Comparison of ENCODE assay signal across 7 cellular contexts in the genomic region with DNA sequence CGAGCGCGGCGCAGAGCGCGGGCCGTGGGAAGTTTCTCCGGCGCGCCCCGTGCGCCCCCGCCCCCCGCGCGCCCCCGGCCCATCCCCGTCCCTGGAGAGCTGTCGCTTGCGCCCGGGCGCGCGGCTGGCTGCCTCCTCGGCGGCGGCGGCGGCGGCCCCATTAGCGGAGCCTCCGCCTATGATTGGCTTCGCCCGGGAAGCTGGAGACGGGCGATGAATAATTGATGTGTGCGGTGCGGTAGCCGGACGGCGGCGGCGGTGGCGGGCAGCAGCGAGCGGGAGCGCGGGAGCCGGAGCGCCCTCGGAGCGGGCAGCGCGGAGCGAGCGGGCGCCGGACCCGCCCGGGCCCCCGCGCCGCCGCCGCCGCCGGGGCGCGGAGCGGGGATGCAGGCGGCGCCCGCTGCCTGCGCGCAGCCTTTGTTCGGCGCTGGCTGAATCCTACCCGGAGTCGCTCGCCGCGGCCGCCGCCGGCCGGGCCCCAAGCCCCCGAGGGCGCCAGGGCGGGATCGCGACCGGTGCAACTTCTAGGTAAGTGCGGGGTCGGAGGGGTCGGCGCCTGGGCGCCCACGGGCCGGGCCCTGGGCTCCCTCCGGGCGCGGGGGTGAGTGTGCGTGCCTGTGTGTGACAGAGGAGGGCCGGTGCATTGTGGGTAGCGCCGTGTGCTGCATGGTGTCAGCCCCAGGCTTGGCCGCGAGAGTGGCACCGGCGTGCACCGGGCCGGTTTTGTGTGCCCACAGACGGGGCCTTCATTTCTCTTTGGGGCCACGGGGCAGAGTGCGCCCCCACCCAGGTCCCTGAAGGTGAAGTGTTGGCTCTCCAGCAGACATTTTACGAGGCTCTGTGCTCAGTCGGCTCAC.
A peak's percentile ranks its signal among the peaks of the same experiment; 100 is the strongest.
DNase-seq lines count a peak whose midpoint lies in the region; ATAC-seq and TF ChIP-seq lines count a peak whose summit lies in the region.

No MANE protein-coding gene starts in this region.

- H3K36me3 ChIP-seq in cardiac muscle cell = no peaks in the 10 kb centered on the region
- no peaks in the 10 kb centered on the region for H3K36me3 ChIP-seq in prostate gland

- TF ChIP-seq CTCF in cardiac muscle cell (IDR thresholded peaks at IDR 0.05; ENCODE audit: low read depth, low read length) = no peak
- TF ChIP-seq CTCF in prostate gland (IDR thresholded peaks at IDR 0.05) = peak in 1 of 4 experiments; percentile 6

- DNase-seq in NCI-H69 (lab: John Stamatoyannopoulos, UW) (peak; percentile 73), cardiac muscle cell (ENCODE audit: low read depth in 1 of 2, low spot score in 1 of 2) (peak in 1 of 2 donors; percentile 77), prostate gland (ENCODE audit: low spot score) (no peak), cerebellar nuclear complex (lab: John Stamatoyannopoulos, UW) (no peak)
- peak; percentile 49 for DNase-seq in activated effector memory CD4-positive, alpha-beta T cell treated with Interleukin-2 at 50 U/mL for 16 hours

- no peak for TF ChIP-seq POLR2A in prostate gland (IDR thresholded peaks at IDR 0.05)

- peaks cover 45% of the 10 kb centered on the region for H3K4me1 ChIP-seq in cardiac muscle cell (ENCODE audit: low read depth)
- H3K4me1 ChIP-seq in prostate gland (replicated peaks) = peaks cover 26% of the 10 kb centered on the region

- 5% methylated on average over 85 of the region's 117 CpGs for WGBS in prostate gland

- intact Hi-C loops in prostate gland (cut with DNase I) = no loop called here

- H3K9me3 ChIP-seq in cardiac muscle cell (ENCODE audit: low read depth) (no peaks in the 10 kb centered on the region), prostate gland (no peaks in the 10 kb centered on the region)

- no peaks in the 10 kb centered on the region for H3K27me3 ChIP-seq in cardiac muscle cell
- no peaks in the 10 kb centered on the region for H3K27me3 ChIP-seq in prostate gland (replicated peaks; ENCODE audit: insufficient read depth)

- ATAC-seq in GM18517 (IDR thresholded peaks at IDR 0.05; ENCODE audit: unreplicated experiment) (peak; percentile 39), HG02610 (IDR thresholded peaks at IDR 0.05; ENCODE audit: unreplicated experiment) (peak; percentile 43)

- H3K4me3 ChIP-seq in cardiac muscle cell = peak overlapping the region; percentile 51
- H3K4me3 ChIP-seq in prostate gland = peak overlapping the region; percentile 35 to 49

- peak overlapping the region; percentile 74 for H3K27ac ChIP-seq in cardiac muscle cell
- H3K27ac ChIP-seq in prostate gland = peak overlapping the region; percentile 30 to 72

Comparison
In these comparisons a context has a peak if more than half of its experiments do, and no peak if none do; other contexts are left out.
1. DNase-seq: peak in NCI-H69 (single experiment) and activated effector memory CD4-positive, alpha-beta T cell treated with Interleukin-2 at 50 U/mL for 16 hours (single experiment); none in prostate gland (single experiment) and cerebellar nuclear complex (0 of 2).